In the genomic region with DNA sequence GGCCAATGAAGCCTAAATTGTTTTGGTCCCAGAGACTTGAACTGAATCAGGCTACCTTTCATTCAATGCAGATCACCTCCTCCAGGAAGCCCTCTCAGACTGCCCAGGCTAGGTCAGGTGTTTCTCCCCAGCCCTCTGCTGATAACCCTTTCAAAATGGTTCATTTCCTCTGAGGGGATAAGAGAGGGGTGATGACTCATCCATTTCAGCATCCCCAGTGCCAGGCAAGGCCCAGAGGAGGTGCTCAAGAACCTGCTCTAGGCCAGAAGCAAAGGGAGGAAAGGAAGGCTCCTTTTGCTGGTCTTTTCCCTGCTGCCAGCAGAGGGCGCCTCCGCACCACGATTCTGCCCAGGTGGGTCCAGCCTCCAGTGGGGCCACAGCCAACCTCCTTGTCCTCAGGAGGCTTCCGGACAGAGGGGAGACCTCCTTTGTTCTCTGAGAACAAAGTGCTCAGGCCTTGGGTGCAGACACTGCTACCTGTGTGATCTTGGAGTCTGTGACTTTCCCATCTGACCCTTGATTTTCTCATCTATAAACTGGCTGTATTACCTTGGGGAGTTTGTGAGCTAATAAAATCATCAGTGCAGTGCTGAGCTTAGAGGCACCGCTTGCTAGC, we compare ENCODE assay signal across 8 cellular contexts. TPM values are rescaled to one million over a fixed set of nuclear protein-coding genes. Genes with fewer than 3 reads are reported as not detected.
DNase-seq lines count a peak whose midpoint lies in the region; ATAC-seq and TF ChIP-seq lines count a peak whose summit lies in the region.

No MANE protein-coding gene starts in this region.

- no peaks in the 10 kb centered on the region for H3K27me3 ChIP-seq in HL-60 (ENCODE audit: insufficient read depth, poor library complexity, severe bottlenecking)
- no peaks in the 10 kb centered on the region for H3K27me3 ChIP-seq in testis

- H3K36me3 ChIP-seq in testis (ENCODE audit: low read depth, missing control alignments) = no peaks in the 10 kb centered on the region

- intact Hi-C loops in testis (cut with DNase I; ENCODE audit: low total_unique reads) = no loop called here

- WGBS in testis, 2 donors = 39% methylated on average over 5 of the region's 5 CpGs

- no peaks in the 10 kb centered on the region for H3K4me1 ChIP-seq in testis

- H3K27ac ChIP-seq in HL-60 (replicated peaks) (no peak overlapping the region), testis (no peak overlapping the region)

- peak; percentile 81 for DNase-seq in COLO668 (lab: John Stamatoyannopoulos, UW; ENCODE audit: unreplicated experiment)
- DNase-seq in HL-60 (ENCODE audit: low read depth in 1 of 2, low spot score in 1 of 2) = peak; percentile 43 to 57
- DNase-seq in RKO (ENCODE audit: low spot score) = peak; percentile 92
- DNase-seq in activated T-helper 1 cell treated with Interleukin-2 at 50 U/mL for 16 hours (ENCODE audit: low read depth) = peak; percentile 31
- peak; percentile 73 for DNase-seq in fibroblast of the aortic adventitia (ENCODE audit: low read depth)
- DNase-seq in occipital lobe (lab: John Stamatoyannopoulos, UW) = peak; percentile 3
- DNase-seq in testis = peak; percentile 72

- ATAC-seq in GM21529 (IDR thresholded peaks at IDR 0.05; ENCODE audit: unreplicated experiment) = no peak

- no peak overlapping the region for H3K4me3 ChIP-seq in HL-60 (replicated peaks; ENCODE audit: insufficient read depth, low read length)
- H3K4me3 ChIP-seq in fibroblast of the aortic adventitia (ENCODE audit: low read depth, low read length) = no peak overlapping the region
- H3K4me3 ChIP-seq in testis = no peak overlapping the region

- TF ChIP-seq POLR2A in testis (IDR thresholded peaks at IDR 0.05) = no peak

- TF ChIP-seq CTCF in HL-60 (IDR thresholded peaks at IDR 0.05; ENCODE audit: insufficient read depth, low read length) (peak; percentile 83), fibroblast of the aortic adventitia (IDR thresholded peaks at IDR 0.05; ENCODE audit: insufficient read depth, low read length) (peak; percentile 94), testis (IDR thresholded peaks at IDR 0.05) (peak; percentile 47 to 78 (median 68))

- no peaks in the 10 kb centered on the region for H3K9me3 ChIP-seq in testis

RNA-seq across cellular contexts. Expression of a gene that starts 45.3 kb away (rescaled TPM):
- 13.6 and 23.9 TPM in 2 replicates for total RNA-seq in fibroblast of the aortic adventitia (ENCODE audit: low replicate concordance)
- 22.3 TPM for total RNA-seq in occipital lobe
- 10 to 100 TPM; 18.4 to 20.3 TPM for total RNA-seq in testis
- 13.5 TPM for polyA plus RNA-seq in testis (ENCODE audit: insufficient read depth, low read depth, low replicate concordance)

RNA-seq across cellular contexts. Expression of a gene that starts 54.7 kb away (rescaled TPM):
- total RNA-seq in fibroblast of the aortic adventitia (ENCODE audit: low replicate concordance) (40.1 and 46.0 TPM in 2 replicates), occipital lobe (26.8 TPM), testis (10 to 100 TPM; 55.0 to 60.2 TPM)
- polyA plus RNA-seq in testis (ENCODE audit: insufficient read depth, low read depth, low replicate concordance) = 42.2 TPM

Comparison
In these comparisons a context has a peak if more than half of its experiments do, and no peak if none do; other contexts are left out.
1. DNase-seq: peak in every context shown above with its lines; median percentile 92 in RKO; 81 in COLO668; 73 in fibroblast of the aortic adventitia; 72 in testis; 50 in HL-60; 31 in activated T-helper 1 cell treated with Interleukin-2 at 50 U/mL for 16 hours; 3 in occipital lobe.